11 cellular contexts compared by ENCODE assay signal in the genomic region with DNA sequence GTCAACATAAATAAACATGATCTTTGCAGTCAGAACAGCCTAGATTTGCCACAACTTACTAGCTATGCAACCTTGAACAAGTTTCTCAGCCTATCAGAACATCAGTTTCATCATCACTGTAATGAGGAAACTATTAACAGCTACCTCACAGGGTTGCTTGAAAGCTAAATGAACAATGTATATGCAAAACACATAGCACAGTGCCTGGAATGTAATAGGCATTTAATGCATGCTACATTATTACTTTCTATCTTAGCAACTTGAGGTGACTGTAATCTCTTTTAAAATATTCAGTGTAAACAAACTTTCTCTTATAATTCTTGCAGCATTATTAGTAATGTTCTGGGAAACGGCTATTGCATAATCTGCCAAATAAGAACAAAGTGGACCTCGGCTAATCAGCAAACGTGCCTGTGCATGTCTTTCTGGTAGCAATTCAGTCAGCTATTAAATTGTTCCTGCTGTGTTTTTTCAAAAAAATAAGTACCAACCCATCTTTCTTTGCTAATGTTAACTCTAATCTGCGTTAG.
DNase-seq lines count a peak whose midpoint lies in the region; ATAC-seq and TF ChIP-seq lines count a peak whose summit lies in the region.
"Had no signal": no experiment of that assay in that cellular context is flagged by ENCODE, and none has a peak within 500 bp of the region (broad histone marks: within the 10 kb centered on the region; RNA-seq: fewer than 3 reads in every experiment).

No MANE protein-coding gene starts in this region.

- peak; percentile 21 for DNase-seq in GM23338 (ENCODE audit: low spot score)
- DNase-seq in adrenal gland, result peak in 4 of 7 donors; percentile 21 to 61 (median 37)
- no peak for DNase-seq in left ventricle myocardium superior
- DNase-seq in spleen, result no peak
- DNase-seq in NCI-H1092 treated with DMSO at 0.1 percent for 48 hours (lab: John Stamatoyannopoulos, UW), result no peak
- DNase-seq in tibial nerve (ENCODE audit: low spot score in 2 of 2), result no peak
- DNase-seq: NCI-H1694 had no signal

- 12 to 33% (median 23%) methylated on average over 4 of the region's 4 CpGs for WGBS in adrenal gland, 4 donors
- 35 to 81% (median 38%) methylated on average over 4 of the region's 4 CpGs for WGBS in spleen, 5 donors
- 38 to 58% methylated on average over 4 of the region's 4 CpGs for WGBS in tibial nerve, 2 donors

- H3K36me3 ChIP-seq in GM23338 (ENCODE audit: insufficient read depth) (no peaks in the 10 kb centered on the region), adrenal gland (replicated peaks in 1 of 2) (no peaks in the 10 kb centered on the region), spleen (no peaks in the 10 kb centered on the region), tibial nerve (no peaks in the 10 kb centered on the region)

- H3K4me2 ChIP-seq in GM23338, result no peak overlapping the region

- H3K9me3 ChIP-seq in adrenal gland (replicated peaks in 1 of 3), result no peaks in the 10 kb centered on the region
- H3K9me3 ChIP-seq in spleen, result no peaks in the 10 kb centered on the region
- no peaks in the 10 kb centered on the region for H3K9me3 ChIP-seq in tibial nerve

- H3F3A ChIP-seq in GM23338 (replicated peaks; ENCODE audit: low read depth), result no peaks in the 10 kb centered on the region

- TF ChIP-seq CTCF in GM23338 (conservative IDR thresholded peaks at IDR 0.05; ENCODE audit: low read depth in 2 of 2) (no peak), adrenal gland (IDR thresholded peaks at IDR 0.05) (no peak), spleen (IDR thresholded peaks at IDR 0.05 in 8 of 11, conservative IDR thresholded peaks at IDR 0.05 in 3 of 11) (no peak), tibial nerve (IDR thresholded peaks at IDR 0.05) (no peak)

- no peak for ATAC-seq in GM23338
- peak; percentile 57 for ATAC-seq in left ventricle myocardium superior
- ATAC-seq in GM19395 (IDR thresholded peaks at IDR 0.05; ENCODE audit: unreplicated experiment), result no peak
- ATAC-seq in GM18517 (IDR thresholded peaks at IDR 0.05; ENCODE audit: unreplicated experiment), result no peak

- H3K36me3 Mint-ChIP-seq in GM23338 (ENCODE audit: low read depth), result no peaks in the 10 kb centered on the region

- no peaks in the 10 kb centered on the region for H3K27me3 Mint-ChIP-seq in GM23338 (ENCODE audit: insufficient read depth, low read depth, poor library complexity)
- H3K27me3 Mint-ChIP-seq: progenitor cell of endocrine pancreas had no signal

- no peaks in the 10 kb centered on the region for H4K20me1 ChIP-seq in GM23338 (replicated peaks; ENCODE audit: insufficient read depth)

- H3K27ac ChIP-seq in GM23338 (ENCODE audit: low read depth) (no peak overlapping the region), adrenal gland (peak overlapping the region in 2 of 5 donors; percentile 7 to 69), spleen (peak overlapping the region in 7 of 8 donors; percentile 58 to 84 (median 69)), tibial nerve (peak overlapping the region in 1 of 4 donors; percentile 42)
- H3K27ac ChIP-seq: VCaP had no signal

- no peaks in the 10 kb centered on the region for H3K9me3 Mint-ChIP-seq in GM23338

- peak in 1 of 2 donors; percentile 65 for TF ChIP-seq EP300 in tibial nerve (IDR thresholded peaks at IDR 0.05)

- H3K4me3 ChIP-seq in GM23338 (no peak overlapping the region), adrenal gland (no peak overlapping the region), spleen (peak overlapping the region in 1 of 8 donors; percentile 11), tibial nerve (no peak overlapping the region)

- no peaks in the 10 kb centered on the region for H3K9me2 ChIP-seq in GM23338 (ENCODE audit: insufficient read depth)

- peaks cover 21% of the 10 kb centered on the region; the same call in 1 of the 2 replicates for H3K4me1 ChIP-seq in GM23338 (ENCODE audit: insufficient read depth)
- peaks cover 8 to 33% of the 10 kb centered on the region in 2 donors for H3K4me1 ChIP-seq in adrenal gland (replicated peaks in 1 of 2)
- H3K4me1 ChIP-seq in spleen, result peaks cover 0 to 53% (median 27%) of the 10 kb centered on the region in 6 donors
- peaks cover 0 to 37% (median 2%) of the 10 kb centered on the region in 4 donors for H3K4me1 ChIP-seq in tibial nerve

- H3K4me1 Mint-ChIP-seq in GM23338, result peaks cover 13% of the 10 kb centered on the region

- no peak overlapping the region for H3K27ac Mint-ChIP-seq in GM23338
- H3K27ac Mint-ChIP-seq: progenitor cell of endocrine pancreas had no signal

- no peaks in the 10 kb centered on the region for H3K79me2 ChIP-seq in GM23338 (replicated peaks; ENCODE audit: insufficient read depth)

- TF ChIP-seq POLR2A in adrenal gland (IDR thresholded peaks at IDR 0.05), result no peak
- TF ChIP-seq POLR2A in spleen (IDR thresholded peaks at IDR 0.05), result no peak
- no peak for TF ChIP-seq POLR2A in tibial nerve (IDR thresholded peaks at IDR 0.05)

- intact Hi-C loops in adrenal gland (cut with DNase I) (no loop called here), left ventricle myocardium superior (cut with micrococcal nuclease) (no loop called here), spleen (cut with DNase I; ENCODE audit: low total_unique reads) (no loop called here)

- H3K4me3 Mint-ChIP-seq in GM23338, result no peak overlapping the region

- H3K27me3 ChIP-seq in GM23338 (ENCODE audit: insufficient read depth) (no peaks in the 10 kb centered on the region), adrenal gland (no peaks in the 10 kb centered on the region), spleen (replicated peaks in 1 of 7) (no peaks in the 10 kb centered on the region), tibial nerve (no peaks in the 10 kb centered on the region)

- H2AFZ ChIP-seq in GM23338, result no peak overlapping the region

TF ChIP-seq in GM23338, 12 proteins besides CTCF, POLR2A, EP300 and RAD21:
- TF ChIP-seq REST (IDR thresholded peaks at IDR 0.05; ENCODE audit: unreplicated experiment), result no peak
- TF ChIP-seq EZH2 (IDR thresholded peaks at IDR 0.05; ENCODE audit: low read depth, unreplicated experiment), result no peak
- no peak for TF ChIP-seq ZNF331 (CRISPR knock-in tag; IDR thresholded peaks at IDR 0.05; ENCODE audit: low read depth)
- TF ChIP-seq CREB1 (CRISPR knock-in tag; IDR thresholded peaks at IDR 0.05; ENCODE audit: low read depth), result no peak
- no peak for TF ChIP-seq STAT1 (IDR thresholded peaks at IDR 0.05; ENCODE audit: unreplicated experiment)
- no peak for TF ChIP-seq EZH2phosphoT487 (IDR thresholded peaks at IDR 0.05; ENCODE audit: unreplicated experiment)
- TF ChIP-seq JUNB (IDR thresholded peaks at IDR 0.05; ENCODE audit: unreplicated experiment), result no peak
- no peak for TF ChIP-seq NANOG (IDR thresholded peaks at IDR 0.05; ENCODE audit: borderline replicate concordance)

Comparison
In these comparisons a context has a peak if more than half of its experiments do, and no peak if none do; other contexts are left out.
1. DNase-seq: peak in GM23338 (single experiment) and adrenal gland (4 of 7); none in left ventricle myocardium superior (single experiment), spleen (single experiment), NCI-H1092 treated with DMSO at 0.1 percent for 48 hours (single experiment) and tibial nerve (0 of 2).